In the genomic region with DNA sequence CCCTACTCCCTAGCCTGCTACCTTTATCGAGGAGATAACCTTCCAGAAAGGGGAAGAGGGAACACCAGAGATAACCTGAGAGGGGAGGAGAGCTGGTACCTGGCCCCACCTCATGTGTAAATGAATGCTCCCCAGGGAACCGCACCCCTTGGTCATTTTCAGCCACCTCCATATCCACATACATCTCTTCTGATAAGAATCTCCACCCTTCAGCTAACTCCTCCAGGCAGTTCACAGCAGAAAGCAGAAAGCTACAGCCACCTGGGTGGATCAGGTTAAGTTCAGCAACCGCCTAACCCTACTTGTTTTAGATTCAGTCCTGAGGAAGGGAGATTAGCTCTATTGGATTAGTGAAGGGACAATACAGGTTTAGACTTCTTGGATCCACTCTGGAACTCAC, we compare ENCODE assay signal across 16 cellular contexts. TPM values are rescaled to one million over a fixed set of nuclear protein-coding genes. Genes with fewer than 3 reads are reported as not detected.
"Had no signal": no experiment of that assay in that cellular context is flagged by ENCODE, and none has a peak within 500 bp of the region (broad histone marks: within the 10 kb centered on the region; RNA-seq: fewer than 3 reads in every experiment).

No MANE protein-coding gene starts in this region.

- H3K27ac ChIP-seq: hepatocyte, neutrophil had no signal

- H3K9me3 Mint-ChIP-seq: activated CD4-positive, alpha-beta T cell treated with anti-CD3 and anti-CD28 coated beads, Interleukin-2, amount 10 ng/mL, durations not matched to agents 7 days and 5 days; natural killer cell; stimulated activated effector memory CD8-positive, alpha-beta T cell treated with anti-CD3 and anti-CD28 coated beads, Interleukin-12 subunit alpha, Interleukin-12 subunit beta, amount 100 ng/mL, for 72 hours had no signal

- H3K4me3 Mint-ChIP-seq: activated CD4-positive, alpha-beta T cell treated with anti-CD3 and anti-CD28 coated beads, Interleukin-2, amount 10 ng/mL, durations not matched to agents 7 days and 5 days; natural killer cell; stimulated activated effector memory CD8-positive, alpha-beta T cell treated with anti-CD3 and anti-CD28 coated beads, Interleukin-12 subunit alpha, Interleukin-12 subunit beta, amount 100 ng/mL, for 72 hours; T-helper 17 cell had no signal

- H3K27ac Mint-ChIP-seq: activated CD4-positive, alpha-beta T cell treated with anti-CD3 and anti-CD28 coated beads, Interleukin-2, amount 10 ng/mL, durations not matched to agents 7 days and 5 days; natural killer cell; T-helper 17 cell had no signal

- H3K4me3 ChIP-seq: hepatocyte had no signal

- DNase-seq: activated CD4-positive, alpha-beta T cell treated with anti-CD3 and anti-CD28 coated beads, Interleukin-2, amount 10 ng/mL, durations not matched to agents 7 days and 5 days; activated effector memory CD4-positive, alpha-beta T cell treated with Interleukin-2 at 50 U/mL for 16 hours; activated naive CD4-positive, alpha-beta T cell treated with anti-CD3 and anti-CD28 coated beads, Interleukin-2, amount 50 U/mL, for 16 hours; caudate nucleus; islet precursor cell; natural killer cell; substantia nigra; T-helper 17 cell had no signal

- H3K27me3 ChIP-seq: hepatocyte, neutrophil had no signal

- H3K36me3 ChIP-seq: neutrophil had no signal

- ATAC-seq: esophagus mucosa, left lobe of liver, natural killer cell, T-helper 17 cell had no signal

- H3K27me3 Mint-ChIP-seq: activated CD4-positive, alpha-beta T cell treated with anti-CD3 and anti-CD28 coated beads, Interleukin-2, amount 10 ng/mL, durations not matched to agents 7 days and 5 days; T-helper 17 cell had no signal

- H3K4me2 ChIP-seq: hepatocyte had no signal

- H3K4me1 Mint-ChIP-seq: natural killer cell had no signal

- FAIRE-seq: colon had no signal

- H3K9me3 ChIP-seq: neutrophil had no signal

- H3K79me2 ChIP-seq: hepatocyte had no signal

- H2AFZ ChIP-seq: hepatocyte had no signal

- H3K36me3 Mint-ChIP-seq: natural killer cell had no signal

RNA-seq across cellular contexts. Expression of a gene that starts 38.0 kb away (rescaled TPM):
- total RNA-seq: activated CD4-positive, alpha-beta T cell treated with anti-CD3 and anti-CD28 coated beads, Interleukin-2, amount 10 ng/mL, durations not matched to agents 7 days and 5 days; activated CD8-positive, alpha-beta memory T cell treated with anti-CD3 and anti-CD28 coated beads for 36 hours; glomerular endothelial cell; natural killer cell; T-helper 17 cell had no signal
